Comparison of ENCODE assay signal across 25 cellular contexts in the genomic region with DNA sequence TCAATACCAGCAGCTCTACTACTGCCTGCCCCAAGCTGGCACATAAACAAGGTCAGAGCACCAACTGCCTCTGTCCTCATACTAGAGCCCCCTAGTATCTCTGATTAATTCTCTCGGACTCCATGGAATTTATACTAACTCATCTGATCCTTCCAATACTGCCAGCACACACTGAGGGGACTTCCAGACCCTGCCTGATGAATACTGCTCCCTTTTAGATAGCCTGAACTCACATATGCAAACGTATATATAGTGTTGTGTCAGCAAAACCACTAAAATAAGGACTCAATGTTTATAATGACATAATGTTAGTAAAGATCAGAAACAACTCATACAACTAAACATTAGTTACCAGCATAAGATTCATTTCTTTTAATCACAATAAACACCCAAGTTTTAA.
"Had no signal": no experiment of that assay in that cellular context is flagged by ENCODE, and none has a peak within 500 bp of the region (broad histone marks: within the 10 kb centered on the region; RNA-seq: fewer than 3 reads in every experiment).

No MANE protein-coding gene starts in this region.

- H3K4me1 Mint-ChIP-seq: activated T-helper 17 cell treated with anti-CD3 and anti-CD28 coated beads, Interleukin-2, amount 50 U/mL, for 72 hours had no signal

- H3K9me3 Mint-ChIP-seq: activated T-helper 17 cell treated with anti-CD3 and anti-CD28 coated beads, Interleukin-2, amount 50 U/mL, for 72 hours had no signal

- H3K27me3 ChIP-seq: gastrocnemius medialis, ovary, testis had no signal

- H3K4me3 ChIP-seq: gastrocnemius medialis, ovary, psoas muscle, testis had no signal

- DNase-seq: activated CD4-positive, alpha-beta T cell treated with anti-CD3 and anti-CD28 coated beads, Interleukin-2, amount 10 ng/mL, durations not matched to agents 24 days and 14 days; activated CD4-positive, CD25-positive, alpha-beta regulatory T cell; activated CD8-positive, alpha-beta T cell treated with anti-CD3 and anti-CD28 coated beads for 36 hours; activated naive CD4-positive, alpha-beta T cell; activated naive CD8-positive, alpha-beta T cell treated with anti-CD3 and anti-CD28 coated beads for 36 hours; activated T-cell treated with anti-CD3 and anti-CD28 coated beads, Interleukin-2, amount 50 U/mL, for 1 hour; amygdala; cerebellar nuclear complex; effector CD4-positive, alpha-beta T cell; gastrocnemius medialis; head of caudate nucleus; kidney glomerular epithelial cell; mesendoderm; naive thymus-derived CD8-positive, alpha-beta T cell; ovary; psoas muscle; right cardiac atrium; small intestine; stimulated activated CD4-positive, alpha-beta T cell treated with anti-CD3 and anti-CD28 coated beads, Interleukin-15, amount 100 ng/mL, for 24 hours; stimulated activated CD4-positive, alpha-beta T cell treated with anti-CD3 and anti-CD28 coated beads, Interleukin-2, amount 100 ng/mL, for 48 hours; T-helper 1 cell; T-helper 9 cell; testis had no signal

- H3K27ac Mint-ChIP-seq: activated CD4-positive, alpha-beta T cell treated with anti-CD3 and anti-CD28 coated beads, Interleukin-2, amount 10 ng/mL, durations not matched to agents 24 days and 14 days; activated CD8-positive, alpha-beta T cell treated with anti-CD3 and anti-CD28 coated beads for 36 hours; activated naive CD8-positive, alpha-beta T cell treated with anti-CD3 and anti-CD28 coated beads for 36 hours; activated T-helper 17 cell treated with anti-CD3 and anti-CD28 coated beads, Interleukin-2, amount 50 U/mL, for 72 hours; naive thymus-derived CD8-positive, alpha-beta T cell; type B pancreatic cell had no signal

- H3K9me3 ChIP-seq: gastrocnemius medialis, ovary, psoas muscle, testis had no signal

- ATAC-seq: activated CD8-positive, alpha-beta T cell treated with anti-CD3 and anti-CD28 coated beads for 36 hours; activated T-helper 17 cell treated with anti-CD3 and anti-CD28 coated beads, Interleukin-2, amount 50 U/mL, for 72 hours; gastrocnemius medialis; naive thymus-derived CD8-positive, alpha-beta T cell; psoas muscle; right cardiac atrium had no signal

- H3K27me3 Mint-ChIP-seq: activated CD4-positive, alpha-beta T cell treated with anti-CD3 and anti-CD28 coated beads, Interleukin-2, amount 10 ng/mL, durations not matched to agents 24 days and 14 days; activated CD8-positive, alpha-beta T cell treated with anti-CD3 and anti-CD28 coated beads for 36 hours; activated naive CD8-positive, alpha-beta T cell treated with anti-CD3 and anti-CD28 coated beads for 36 hours; activated T-helper 17 cell treated with anti-CD3 and anti-CD28 coated beads, Interleukin-2, amount 50 U/mL, for 72 hours; naive thymus-derived CD8-positive, alpha-beta T cell; type B pancreatic cell had no signal

- H3K4me1 ChIP-seq: gastrocnemius medialis, psoas muscle, testis had no signal

- H3K36me3 ChIP-seq: ovary had no signal

- H3K27ac ChIP-seq: gastrocnemius medialis, ovary, psoas muscle, testis had no signal

- H3K4me3 Mint-ChIP-seq: activated CD4-positive, alpha-beta T cell treated with anti-CD3 and anti-CD28 coated beads, Interleukin-2, amount 10 ng/mL, durations not matched to agents 24 days and 14 days; activated CD8-positive, alpha-beta T cell treated with anti-CD3 and anti-CD28 coated beads for 36 hours; activated naive CD8-positive, alpha-beta T cell treated with anti-CD3 and anti-CD28 coated beads for 36 hours; activated T-helper 17 cell treated with anti-CD3 and anti-CD28 coated beads, Interleukin-2, amount 50 U/mL, for 72 hours; naive thymus-derived CD8-positive, alpha-beta T cell; type B pancreatic cell had no signal
